ENCODE assay signal across 8 cellular contexts in the genomic region with DNA sequence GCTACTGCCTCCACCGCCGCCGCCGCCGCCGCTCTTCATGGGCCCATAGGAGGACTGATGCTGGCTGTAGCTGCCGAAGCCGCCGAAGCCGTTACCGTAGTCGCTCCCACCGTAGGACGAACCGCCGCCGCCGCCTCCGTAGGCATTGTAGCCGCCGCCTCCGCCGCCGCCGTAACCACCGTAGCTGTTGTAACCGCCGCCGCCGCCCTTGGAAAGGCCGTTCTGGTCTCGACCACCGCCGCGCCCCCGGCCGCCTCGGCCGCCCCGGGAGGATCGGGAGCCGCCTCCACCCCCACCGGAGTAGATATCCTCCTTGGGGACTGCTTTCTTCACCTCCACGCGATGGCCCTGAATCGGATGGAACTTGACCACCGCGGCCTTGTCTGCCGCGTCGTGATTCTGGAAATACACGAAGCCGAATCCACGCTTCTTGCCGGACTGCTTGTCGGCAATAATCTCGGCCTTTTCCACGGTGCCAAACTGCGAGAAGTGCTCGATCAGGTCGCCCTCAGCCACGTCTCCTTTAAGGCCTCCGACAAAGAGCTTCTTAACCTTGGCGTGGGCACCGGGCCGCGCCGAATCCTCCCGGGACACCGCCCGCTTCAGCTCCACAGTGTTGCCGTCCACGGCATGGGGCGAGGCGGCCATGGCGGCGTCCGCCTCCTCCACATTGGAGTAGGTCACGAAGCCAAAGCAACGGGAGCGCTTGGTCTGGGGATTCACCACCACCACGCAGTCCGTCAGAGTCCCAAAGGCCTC. TPM values are rescaled to one million over a fixed set of nuclear protein-coding genes. Genes with fewer than 3 reads are reported as not detected.
DNase-seq lines count a peak whose midpoint lies in the region; ATAC-seq and TF ChIP-seq lines count a peak whose summit lies in the region.

No MANE protein-coding gene starts in this region.

- H4K20me1 ChIP-seq in DND-41 (ENCODE audit: insufficient read depth, low read length): peaks cover 53% of the 10 kb centered on the region

- no peaks in the 10 kb centered on the region for H3K9me3 ChIP-seq in DND-41 (ENCODE audit: insufficient read depth, low read length, severe bottlenecking)
- no peaks in the 10 kb centered on the region for H3K9me3 ChIP-seq in HEK293 (ENCODE audit: control insufficient read depth, insufficient read depth, low read depth, low read length)
- no peaks in the 10 kb centered on the region for H3K9me3 ChIP-seq in SJSA1 (replicated peaks)
- no peaks in the 10 kb centered on the region for H3K9me3 ChIP-seq in right atrium auricular region

- ATAC-seq in DND-41 (ENCODE audit: insufficient read depth, low read depth): no peak
- peak; percentile 51 for ATAC-seq in sciatic nerve

- H3K4me1 ChIP-seq in DND-41 (ENCODE audit: insufficient read depth, low read length): peaks cover 36% of the 10 kb centered on the region
- H3K4me1 ChIP-seq in HEK293 (ENCODE audit: control insufficient read depth, insufficient read depth, low read length): no peaks in the 10 kb centered on the region
- peaks cover 11% of the 10 kb centered on the region for H3K4me1 ChIP-seq in SJSA1 (replicated peaks)
- peaks cover 0 to 37% of the 10 kb centered on the region in 2 donors for H3K4me1 ChIP-seq in right atrium auricular region

- peaks cover 49% of the 10 kb centered on the region for H3K79me2 ChIP-seq in DND-41 (ENCODE audit: insufficient read depth, low read length)

- intact Hi-C loops in sciatic nerve (cut with DNase I): no loop called here

- 0 to 1% (median 0%) methylated on average over 71 to 83 of the region's 83 CpGs for WGBS in adipose tissue, 3 donors

- CTCF ChIA-PET in HEK293 (lab: Yijun Ruan, JAX): interaction anchor here (0.6 to 1.4 kb wide), 7 partner anchors 17 to 398 kb away, joined by 3 to 5 read pairs (median 3); a partner anchor contains a TSS

- TF ChIP-seq CTCF in DND-41 (IDR thresholded peaks at IDR 0.05; ENCODE audit: borderline replicate concordance, extremely low read depth, low read length, poor library complexity, severe bottlenecking) (no peak), HEK293 (tag by site-specific recombination; IDR thresholded peaks at IDR 0.05) (no peak), right atrium auricular region (IDR thresholded peaks at IDR 0.05) (no peak)

- H3K9ac ChIP-seq in DND-41 (ENCODE audit: low read depth, low read length): peak overlapping the region; percentile 89

- peak overlapping the region; percentile 78 to 83 for H3K4me3 ChIP-seq in DND-41 (ENCODE audit: low read depth in 1 of 2, low read length in 2 of 2)
- peak overlapping the region; percentile 72 for H3K4me3 ChIP-seq in HEK293 (ENCODE audit: low read depth, low read length)
- peak overlapping the region; percentile 60 for H3K4me3 ChIP-seq in SJSA1
- peak overlapping the region; percentile 91 to 96 for H3K4me3 ChIP-seq in right atrium auricular region

- no peaks in the 10 kb centered on the region for H3K27me3 ChIP-seq in DND-41 (ENCODE audit: insufficient read depth, low read length, poor library complexity)
- H3K27me3 ChIP-seq in SJSA1 (replicated peaks): no peaks in the 10 kb centered on the region
- H3K27me3 ChIP-seq in right atrium auricular region: no peaks in the 10 kb centered on the region

- H3K36me3 ChIP-seq in DND-41 (ENCODE audit: insufficient read depth, low read length): peaks cover 36% of the 10 kb centered on the region
- peaks cover 0 to 26% of the 10 kb centered on the region in 2 experiments; a peak in 1 of 3 replicates for H3K36me3 ChIP-seq in HEK293 (ENCODE audit: control insufficient read depth in 2 of 2, insufficient read depth in 1 of 2, low read length in 2 of 2)
- peaks cover 44% of the 10 kb centered on the region for H3K36me3 ChIP-seq in SJSA1
- no peaks in the 10 kb centered on the region for H3K36me3 ChIP-seq in right atrium auricular region

- peak overlapping the region; percentile 100 for H3K27ac ChIP-seq in DND-41 (ENCODE audit: low read length)
- H3K27ac ChIP-seq in HEK293 (ENCODE audit: extremely low read depth, low read depth, low read length): peak overlapping the region; percentile 99
- peak overlapping the region; percentile 98 for H3K27ac ChIP-seq in SJSA1
- H3K27ac ChIP-seq in adipose tissue (ENCODE audit: low read depth, low read length): peak overlapping the region; percentile 100
- H3K27ac ChIP-seq in right atrium auricular region: peak overlapping the region; percentile 100

- POLR2A ChIA-PET in HEK293 (lab: Yijun Ruan, JAX): interaction anchor here (0.7 to 2.0 kb wide), 12 partner anchors 10 to 358 kb away, joined by 3 to 10 read pairs (median 4); a partner anchor contains a TSS

- DNase-seq in DND-41 (peak; percentile 38), SJSA1 (ENCODE audit: low read depth in 1 of 2, low spot score in 2 of 2) (peak in 1 of 2 experiments; percentile 60), right atrium auricular region (ENCODE audit: low spot score) (peak; percentile 72), sciatic nerve (ENCODE audit: low spot score) (peak; percentile 81), GM19240 (ENCODE audit: insufficient read length, low spot score) (no peak), NCI-H1930 (lab: John Stamatoyannopoulos, UW) (no peak)

- H2AFZ ChIP-seq in DND-41 (ENCODE audit: low read depth, low read length): peak overlapping the region; percentile 62; the same call in 1 of the 2 replicates

- peak overlapping the region; percentile 87 for H3K4me2 ChIP-seq in DND-41 (ENCODE audit: insufficient read depth, low read length)

TF ChIP-seq in HEK293, 187 proteins besides CTCF, POLR2A, EP300 and RAD21 (continues in another document):
- no peak for TF ChIP-seq ZNF658 (tag by site-specific recombination; IDR thresholded peaks at IDR 0.05)
- 0 out of 2 replicates have a peak, but pooled peaks have one; percentile 8 for TF ChIP-seq SP3 (tag by site-specific recombination; IDR thresholded peaks at IDR 0.05)
- no peak for TF ChIP-seq ZNF19 (tag by site-specific recombination; IDR thresholded peaks at IDR 0.05; ENCODE audit: low read depth)
- TF ChIP-seq ZBTB48 (tag by site-specific recombination; IDR thresholded peaks at IDR 0.05): no peak
- TF ChIP-seq ZNF175 (tag by site-specific recombination; IDR thresholded peaks at IDR 0.05): no peak
- TF ChIP-seq ZNF501 (tag by site-specific recombination; IDR thresholded peaks at IDR 0.05): peak; percentile 51
- TF ChIP-seq, protein P1, sequence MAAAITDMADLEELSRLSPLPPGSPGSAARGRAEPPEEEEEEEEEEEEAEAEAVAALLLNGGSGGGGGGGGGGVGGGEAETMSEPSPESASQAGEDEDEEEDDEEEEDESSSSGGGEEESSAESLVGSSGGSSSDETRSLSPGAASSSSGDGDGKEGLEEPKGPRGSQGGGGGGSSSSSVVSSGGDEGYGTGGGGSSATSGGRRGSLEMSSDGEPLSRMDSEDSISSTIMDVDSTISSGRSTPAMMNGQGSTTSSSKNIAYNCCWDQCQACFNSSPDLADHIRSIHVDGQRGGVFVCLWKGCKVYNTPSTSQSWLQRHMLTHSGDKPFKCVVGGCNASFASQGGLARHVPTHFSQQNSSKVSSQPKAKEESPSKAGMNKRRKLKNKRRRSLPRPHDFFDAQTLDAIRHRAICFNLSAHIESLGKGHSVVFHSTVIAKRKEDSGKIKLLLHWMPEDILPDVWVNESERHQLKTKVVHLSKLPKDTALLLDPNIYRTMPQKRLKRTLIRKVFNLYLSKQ (tag by site-specific recombination; IDR thresholded peaks at IDR 0.05; ENCODE audit: borderline replicate concordance): no peak
- TF ChIP-seq MYNN (tag by site-specific recombination; IDR thresholded peaks at IDR 0.05; ENCODE audit: borderline replicate concordance): no peak
- no peak for TF ChIP-seq ZNF221 (tag by site-specific recombination; IDR thresholded peaks at IDR 0.05; ENCODE audit: borderline replicate concordance)
- no peak for TF ChIP-seq ZNF514 (tag by site-specific recombination; IDR thresholded peaks at IDR 0.05)
- no peak for TF ChIP-seq ZNF354C (tag by site-specific recombination; IDR thresholded peaks at IDR 0.05; ENCODE audit: borderline replicate concordance, low read depth)
- TF ChIP-seq, protein P2, sequence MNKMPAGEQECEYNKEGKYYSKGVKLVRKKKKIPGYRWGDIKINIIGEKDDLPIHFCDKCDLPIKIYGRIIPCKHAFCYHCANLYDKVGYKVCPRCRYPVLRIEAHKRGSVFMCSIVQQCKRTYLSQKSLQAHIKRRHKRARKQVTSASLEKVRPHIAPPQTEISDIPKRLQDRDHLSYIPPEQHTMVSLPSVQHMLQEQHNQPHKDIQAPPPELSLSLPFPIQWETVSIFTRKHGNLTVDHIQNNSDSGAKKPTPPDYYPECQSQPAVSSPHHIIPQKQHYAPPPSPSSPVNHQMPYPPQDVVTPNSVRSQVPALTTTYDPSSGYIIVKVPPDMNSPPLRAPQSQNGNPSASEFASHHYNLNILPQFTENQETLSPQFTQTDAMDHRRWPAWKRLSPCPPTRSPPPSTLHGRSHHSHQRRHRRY (tag by site-specific recombination; IDR thresholded peaks at IDR 0.05): no peak
- peak; percentile 96 for TF ChIP-seq ZNF341 (tag by site-specific recombination; IDR thresholded peaks at IDR 0.05; ENCODE audit: low read depth)
- no peak for TF ChIP-seq ZNF184 (tag by site-specific recombination; IDR thresholded peaks at IDR 0.05)

RNA-seq across cellular contexts. Expression of a gene that starts 0.8 kb away (rescaled TPM):
- 15.8 and 21.0 TPM in 2 replicates for total RNA-seq in SJSA1 (2014; rRNA removed; shearing (Covaris generic))
- polyA plus RNA-seq in adipose tissue: 10 to 100 TPM; 13.2 to 32.3 (median 29.6) TPM
- total RNA-seq in right atrium auricular region: 1 to 10 TPM; 6.9 to 8.6 TPM
- 24.6 TPM for total RNA-seq in sciatic nerve

RNA-seq across cellular contexts. Expression of a gene that starts 17.5 kb away (rescaled TPM):
- total RNA-seq in SJSA1 (2014; rRNA removed; shearing (Covaris generic)): 0.05 TPM in 1 of 2 replicates, not detected in the other
- polyA plus RNA-seq in adipose tissue: 1 to 10 TPM in 2 of 3 donors, under 1 TPM in 1; 0.90 to 3.3 (median 1.7) TPM
- total RNA-seq in right atrium auricular region (10 to 100 TPM; 24.6 to 38.2 TPM), sciatic nerve (32.8 TPM)

Comparison
In these comparisons a context has a peak if more than half of its experiments do, and no peak if none do; other contexts are left out.
1. DNase-seq: peak in DND-41 (single experiment), right atrium auricular region (single experiment) and sciatic nerve (single experiment); none in GM19240 (single experiment) and NCI-H1930 (0 of 2).
2. RNA of a gene that starts 17.5 kb away (total RNA-seq): 24.6 to 38.2 TPM in right atrium auricular region and 32.8 TPM in sciatic nerve (single experiment); 0.05 TPM in SJSA1; every median in the first group is over 10 times any median in the second.
3. Peak in every context shown above with its lines, with median percentiles within 50 percentile points of each other: H3K27ac ChIP-seq and H3K4me3 ChIP-seq.